15 cellular contexts compared by ENCODE assay signal in the genomic region with DNA sequence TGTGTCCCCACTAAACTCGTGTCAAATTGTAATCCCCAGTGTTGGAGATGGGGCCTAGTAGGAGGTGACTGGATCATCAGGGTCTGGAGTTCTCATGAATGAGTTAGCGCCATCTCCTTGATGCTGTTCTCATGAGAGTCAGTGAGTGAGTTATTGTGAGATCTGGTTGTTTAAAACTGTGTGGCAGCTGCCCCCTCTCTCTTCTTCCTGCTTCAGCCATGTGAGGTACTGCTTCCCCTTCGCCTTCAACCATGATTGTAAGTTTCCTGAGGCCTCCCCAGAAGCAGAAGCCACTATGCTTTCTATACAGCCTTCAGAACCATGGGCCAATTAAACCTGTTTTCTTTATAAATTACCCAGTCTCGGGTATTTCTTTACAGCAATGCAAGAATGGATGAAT. TPM values are rescaled to one million over a fixed set of nuclear protein-coding genes. Genes with fewer than 3 reads are reported as not detected.
DNase-seq lines count a peak whose midpoint lies in the region; ATAC-seq and TF ChIP-seq lines count a peak whose summit lies in the region.
"Had no signal": no experiment of that assay in that cellular context is flagged by ENCODE, and none has a peak within 500 bp of the region (broad histone marks: within the 10 kb centered on the region; RNA-seq: fewer than 3 reads in every experiment).

No MANE protein-coding gene starts in this region.

- H3K9me3 Mint-ChIP-seq in activated T-cell treated with anti-CD3 and anti-CD28 coated beads, Interleukin-2, amount 50 U/mL, for 72 hours = peaks cover 0 to 1% of the 10 kb centered on the region in 2 donors

- RAD21 ChIA-PET in HCT116 (lab: Charles Lee; ENCODE audit: low non-redundant PET in 1 of 2, low total read pairs in 2 of 2, uncharacterized antibody in 2 of 2, unreplicated experiment in 2 of 2) = no interaction called here

- TF ChIP-seq CTCF in HCT116 (IDR thresholded peaks at IDR 0.05 in 2 of 3, conservative IDR thresholded peaks at IDR 0.05 in 1 of 3; ENCODE audit: borderline replicate concordance in 1 of 3, insufficient read depth in 1 of 3, low read depth in 2 of 3, low read length in 2 of 3) = no peak
- TF ChIP-seq CTCF in thyroid gland (IDR thresholded peaks at IDR 0.05) = no peak

- peaks cover 53 to 89% of the 10 kb centered on the region in 2 experiments for H3K4me1 ChIP-seq in HCT116 (ENCODE audit: control insufficient read depth in 1 of 2, insufficient read depth in 2 of 2, low read length in 2 of 2)
- H3K4me1 ChIP-seq in thyroid gland = peaks cover 11 to 27% of the 10 kb centered on the region in 2 donors
- H3K4me1 ChIP-seq: breast epithelium had no signal

- no peaks in the 10 kb centered on the region for H3K9me2 ChIP-seq in HCT116 (ENCODE audit: insufficient read depth)

- H3K4me3 ChIP-seq in HCT116 (replicated peaks in 1 of 2; ENCODE audit: low read depth in 1 of 2, low read length in 2 of 2) (no peak overlapping the region), thyroid gland (replicated peaks in 1 of 3) (no peak overlapping the region)
- H3K4me3 ChIP-seq: A549, breast epithelium had no signal

- no TSS peak for BruUV-seq in HCT116 (replicated peaks; lab: Mats Ljungman, UMichigan)

- H3K27me3 ChIP-seq in HCT116 (ENCODE audit: insufficient read depth, low read length) = no peaks in the 10 kb centered on the region
- no peaks in the 10 kb centered on the region for H3K27me3 ChIP-seq in thyroid gland
- H3K27me3 ChIP-seq: breast epithelium had no signal

- peaks cover 6% of the 10 kb centered on the region; the same call in 1 of the 2 replicates for H4K20me1 ChIP-seq in HCT116 (ENCODE audit: insufficient read depth)

- peaks cover 0 to 3% of the 10 kb centered on the region in 2 experiments; a peak in 1 of 4 replicates for H3K9me3 ChIP-seq in HCT116 (ENCODE audit: control insufficient read depth in 1 of 2, insufficient read depth in 1 of 2, low read depth in 1 of 2, low read length in 2 of 2)
- no peaks in the 10 kb centered on the region for H3K9me3 ChIP-seq in thyroid gland

- H3K4me2 ChIP-seq in HCT116 (ENCODE audit: low read length) = no peak overlapping the region
- H3K4me2 ChIP-seq: A549 had no signal

- H3K36me3 Mint-ChIP-seq in activated T-cell treated with anti-CD3 and anti-CD28 coated beads, Interleukin-2, amount 50 U/mL, for 72 hours (ENCODE audit: insufficient read depth in 2 of 2) = peaks cover 1 to 2% of the 10 kb centered on the region in 2 donors
- H3K36me3 Mint-ChIP-seq: type B pancreatic cell had no signal

- H3K36me3 ChIP-seq in HCT116 (ENCODE audit: control insufficient read depth in 1 of 2, insufficient read depth in 2 of 2, low read length in 2 of 2) = peaks cover 0 to 4% of the 10 kb centered on the region in 2 experiments; a peak in 1 of 4 replicates
- no peaks in the 10 kb centered on the region for H3K36me3 ChIP-seq in thyroid gland
- H3K36me3 ChIP-seq: breast epithelium had no signal

- H3K4me3 Mint-ChIP-seq in activated T-cell treated with anti-CD3 and anti-CD28 coated beads, Interleukin-2, amount 50 U/mL, for 72 hours = no peak overlapping the region
- H3K4me3 Mint-ChIP-seq: activated CD4-positive, alpha-beta memory T cell treated with anti-CD3 and anti-CD28 coated beads, Interleukin-2, amount 10 ng/mL, durations not matched to agents 7 days and 5 days; nephron progenitor cell; type B pancreatic cell had no signal

- TF ChIP-seq POLR2A in HCT116 (IDR thresholded peaks at IDR 0.05; ENCODE audit: borderline replicate concordance, extremely low read depth, insufficient read depth, insufficient read length) (no peak), thyroid gland (IDR thresholded peaks at IDR 0.05) (no peak)

- no peaks in the 10 kb centered on the region for H3K27me3 Mint-ChIP-seq in activated T-cell treated with anti-CD3 and anti-CD28 coated beads, Interleukin-2, amount 50 U/mL, for 72 hours (ENCODE audit: low read depth)
- H3K27me3 Mint-ChIP-seq: activated CD4-positive, alpha-beta memory T cell treated with anti-CD3 and anti-CD28 coated beads, Interleukin-2, amount 10 ng/mL, durations not matched to agents 7 days and 5 days; type B pancreatic cell had no signal

- 93 to 94% methylated on average over 4 of the region's 4 CpGs for WGBS in thyroid gland, 2 donors

- H3K79me2 ChIP-seq in HCT116 (ENCODE audit: insufficient read depth, low read length) = peaks cover 98% of the 10 kb centered on the region

- no peak overlapping the region for H2AFZ ChIP-seq in HCT116 (ENCODE audit: low read depth, low read length, poor library complexity, severe bottlenecking)

- H3K27ac Mint-ChIP-seq in activated T-cell treated with anti-CD3 and anti-CD28 coated beads, Interleukin-2, amount 50 U/mL, for 72 hours = peak overlapping the region; percentile 59
- H3K27ac Mint-ChIP-seq: activated CD4-positive, alpha-beta memory T cell treated with anti-CD3 and anti-CD28 coated beads, Interleukin-2, amount 10 ng/mL, durations not matched to agents 7 days and 5 days; nephron progenitor cell; type B pancreatic cell had no signal

- DNase-seq in activated T-cell treated with anti-CD3 and anti-CD28 coated beads, Interleukin-2, amount 50 U/mL, for 72 hours = no peak
- DNase-seq in activated T-cell treated with anti-CD3 and anti-CD28 coated beads for 4 hours (no peak), HCT116 (ENCODE audit: low read depth, low spot score) (no peak), thyroid gland (no peak), C1 segment of cervical spinal cord (lab: John Stamatoyannopoulos, UW) (no peak), left lobe of liver (ENCODE audit: low spot score) (no peak), NCI-H524 treated with DMSO at 0.1 percent for 48 hours (lab: John Stamatoyannopoulos, UW) (no peak)
- DNase-seq: activated CD4-positive, alpha-beta memory T cell treated with anti-CD3 and anti-CD28 coated beads, Interleukin-2, amount 10 ng/mL, durations not matched to agents 7 days and 5 days; activated naive CD4-positive, alpha-beta T cell treated with Interleukin-2 at 50 U/mL for 16 hours; nephron progenitor cell; Right ventricle myocardium superior had no signal

- POLR2A ChIA-PET in HCT116 (lab: Charles Lee) = no interaction called here

- no peak overlapping the region for H3K9ac ChIP-seq in HCT116 (ENCODE audit: low read length)

- 0 out of 2 replicates have a peak overlapping the region, but pooled peaks have one; percentile 8 for H3K27ac ChIP-seq in HCT116 (ENCODE audit: low read depth, low read length)
- peak overlapping the region in 2 of 3 donors; percentile 6 to 22 for H3K27ac ChIP-seq in thyroid gland
- H3K27ac ChIP-seq: breast epithelium had no signal

- TF ChIP-seq RAD21 in HCT116 (IDR thresholded peaks at IDR 0.05; ENCODE audit: low read depth) = no peak

- CTCF ChIA-PET in HCT116 (lab: Charles Lee) = no interaction called here

- intact Hi-C loops in HCT116 (cut with micrococcal nuclease) (no loop called here), thyroid gland (cut with DNase I) (no loop called here)

- no peaks in the 10 kb centered on the region for H3K4me1 Mint-ChIP-seq in activated T-cell treated with anti-CD3 and anti-CD28 coated beads, Interleukin-2, amount 50 U/mL, for 72 hours (ENCODE audit: low read depth)
- H3K4me1 Mint-ChIP-seq: activated CD4-positive, alpha-beta memory T cell treated with anti-CD3 and anti-CD28 coated beads, Interleukin-2, amount 10 ng/mL, durations not matched to agents 7 days and 5 days had no signal

- ATAC-seq in activated T-cell treated with anti-CD3 and anti-CD28 coated beads, Interleukin-2, amount 50 U/mL, for 72 hours (replicated peaks in 1 of 2) = no peak
- no peak for ATAC-seq in HCT116
- peak; percentile 53 for ATAC-seq in HG03469 (IDR thresholded peaks at IDR 0.05; ENCODE audit: unreplicated experiment)
- ATAC-seq in left lobe of liver = no peak

TF ChIP-seq in HCT116, 20 proteins besides CTCF, POLR2A, EP300 and RAD21:
- TF ChIP-seq SRF (IDR thresholded peaks at IDR 0.05; ENCODE audit: low read depth) = no peak
- TF ChIP-seq TCF7L2 (IDR thresholded peaks at IDR 0.05; ENCODE audit: borderline replicate concordance, extremely low read depth, insufficient read depth, insufficient read length) = no peak
- no peak for TF ChIP-seq EGR1 (IDR thresholded peaks at IDR 0.05; ENCODE audit: low read depth)
- TF ChIP-seq ELF1 (IDR thresholded peaks at IDR 0.05; ENCODE audit: borderline replicate concordance, low read depth) = no peak
- no peak for TF ChIP-seq EZH2 (IDR thresholded peaks at IDR 0.05)
- TF ChIP-seq SIN3A (IDR thresholded peaks at IDR 0.05; ENCODE audit: low read depth) = no peak
TF ChIP-seq in HCT116: peak in this region for 0.

RNA-seq across cellular contexts. Expression of gene AP1S3, which starts 50.4 kb away (rescaled TPM):
- total RNA-seq in activated T-cell treated with anti-CD3 and anti-CD28 coated beads, Interleukin-2, amount 50 U/mL, for 72 hours = 1 to 10 TPM; 5.2 to 5.6 TPM
- total RNA-seq in HCT116 (2021; ENCODE audit: unreplicated experiment) (185 TPM), thyroid gland (10 to 100 TPM; 37.5 to 92.6 (median 44.8) TPM), left lobe of liver (1.3 TPM)
- 63.9 and 76.8 TPM in 2 replicates for polyA plus RNA-seq in HCT116 (2012)

Comparison
In these comparisons a context has a peak if more than half of its experiments do, and no peak if none do; other contexts are left out.
1. RNA of gene AP1S3, which starts 50.4 kb away (total RNA-seq): 185 TPM in HCT116 (single experiment) and 37.5 to 92.6 TPM in thyroid gland; 5.2 to 5.6 TPM in activated T-cell treated with anti-CD3 and anti-CD28 coated beads, Interleukin-2, amount 50 U/mL, for 72 hours and 1.3 TPM in left lobe of liver (single experiment); every median in the first group is over 4 times any median in the second.